Comparison of ENCODE assay signal across 8 cellular contexts in the genomic region with DNA sequence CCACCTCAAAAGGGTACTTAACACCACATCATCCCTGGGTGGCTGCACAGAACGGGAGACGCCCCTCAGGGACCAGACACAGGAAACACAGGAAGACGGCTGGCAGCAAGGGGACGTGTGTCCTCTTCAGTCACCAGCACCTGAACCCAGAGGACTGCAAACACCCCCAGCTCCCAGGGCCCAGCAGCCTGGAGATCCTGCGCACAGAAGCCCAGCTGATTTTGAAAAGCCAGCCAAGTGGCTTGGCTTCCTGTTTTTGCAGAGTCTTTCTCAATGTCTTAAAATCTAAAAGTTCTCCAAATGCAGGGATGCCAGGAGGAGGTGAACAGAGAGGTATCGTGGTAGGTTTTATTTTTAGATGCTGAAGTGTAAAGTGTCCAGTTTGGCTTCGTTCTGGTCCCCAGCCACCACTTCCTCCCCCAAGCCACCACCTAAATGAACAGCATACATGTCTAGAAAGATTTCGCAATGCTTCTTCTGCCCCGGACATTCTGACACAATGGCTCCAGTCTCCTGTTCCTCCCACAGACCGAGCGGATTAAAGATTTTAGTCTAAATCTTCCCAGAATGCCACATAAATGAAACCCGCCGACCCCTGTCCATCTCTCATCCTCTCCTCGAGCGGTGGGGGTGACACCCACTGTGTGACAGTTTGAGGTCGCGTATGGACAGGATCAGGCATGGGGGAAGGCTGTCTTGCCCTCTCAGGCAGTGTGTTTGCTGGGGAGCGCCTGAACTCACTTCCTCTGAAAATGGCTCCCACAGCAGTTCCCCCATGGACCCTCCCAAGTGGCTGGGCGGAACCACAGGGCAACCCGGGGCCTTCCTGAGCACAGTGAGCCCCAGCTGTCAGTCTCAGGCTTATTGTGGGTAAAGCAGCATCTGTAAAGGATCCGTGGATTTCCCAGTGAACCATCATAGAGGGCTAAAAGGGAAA. TPM values are rescaled to one million over a fixed set of nuclear protein-coding genes. Genes with fewer than 3 reads are reported as not detected.
A peak's percentile ranks its signal among the peaks of the same experiment; 100 is the strongest.
DNase-seq lines count a peak whose midpoint lies in the region; TF ChIP-seq lines count a peak whose summit lies in the region.

No MANE protein-coding gene starts in this region.

- no peaks in the 10 kb centered on the region for H3K36me3 Mint-ChIP-seq in nephron (ENCODE audit: low read depth)

- H3K27me3 ChIP-seq in BE2C, result no peaks in the 10 kb centered on the region

- H3K9me3 Mint-ChIP-seq in nephron, result no peaks in the 10 kb centered on the region

- DNase-seq in GDM1 (lab: John Stamatoyannopoulos, UW) (peak; percentile 74), Kasumi-1 (lab: John Stamatoyannopoulos, UW) (peak; percentile 97 to 98), dermis blood vessel endothelial cell (peak; percentile 17), NCI-H446 (lab: John Stamatoyannopoulos, UW) (no peak), NCI-H187 (lab: John Stamatoyannopoulos, UW) (no peak), BE2C (no peak)
- no peak for DNase-seq in activated effector memory CD4-positive, alpha-beta T cell treated with anti-CD3 and anti-CD28 coated beads, Interleukin-2, amount 50 U/mL, for 16 hours

- peaks cover 29% of the 10 kb centered on the region for H3K4me1 Mint-ChIP-seq in nephron

- H3K36me3 ChIP-seq in BE2C, result no peaks in the 10 kb centered on the region; the same call in 1 of the 2 replicates

- no peaks in the 10 kb centered on the region for H3K9me3 ChIP-seq in BE2C

- peak overlapping the region in 1 of 3 experiments; percentile 12 for H3K4me3 Mint-ChIP-seq in nephron

- no peak for TF ChIP-seq CTCF in nephron (IDR thresholded peaks at IDR 0.05; ENCODE audit: unreplicated experiment in 3 of 3)
- TF ChIP-seq CTCF in BE2C (IDR thresholded peaks at IDR 0.05; ENCODE audit: low read depth, low read length), result no peak

- no peak overlapping the region for H3K4me3 ChIP-seq in BE2C (ENCODE audit: low read depth, low read length)

- peaks cover 5% of the 10 kb centered on the region; the same call in 1 of the 2 replicates for H3K4me1 ChIP-seq in BE2C

- H3K27me3 Mint-ChIP-seq in nephron (ENCODE audit: low read depth), result peaks cover 4% of the 10 kb centered on the region

- peak overlapping the region; percentile 48 to 93 (median 49) for H3K27ac Mint-ChIP-seq in nephron

RNA-seq across cellular contexts. Expression of a gene that starts 41.6 kb away (rescaled TPM):
- 24.0 and 41.3 TPM in 2 replicates for total RNA-seq in dermis blood vessel endothelial cell
- 68.1 TPM for polyA plus RNA-seq in BE2C (2012; ENCODE audit: insufficient read depth, insufficient read length, low read depth)

Comparison
In these comparisons a context has a peak if more than half of its experiments do, and no peak if none do; other contexts are left out.
1. DNase-seq: peak in GDM1 (single experiment), Kasumi-1 (2 of 2) and dermis blood vessel endothelial cell (single experiment); none in NCI-H446 (0 of 2), activated effector memory CD4-positive, alpha-beta T cell treated with anti-CD3 and anti-CD28 coated beads, Interleukin-2, amount 50 U/mL, for 16 hours (single experiment), NCI-H187 (0 of 2) and BE2C (single experiment).